ENCODE assay signal across 25 cellular contexts in the genomic region with DNA sequence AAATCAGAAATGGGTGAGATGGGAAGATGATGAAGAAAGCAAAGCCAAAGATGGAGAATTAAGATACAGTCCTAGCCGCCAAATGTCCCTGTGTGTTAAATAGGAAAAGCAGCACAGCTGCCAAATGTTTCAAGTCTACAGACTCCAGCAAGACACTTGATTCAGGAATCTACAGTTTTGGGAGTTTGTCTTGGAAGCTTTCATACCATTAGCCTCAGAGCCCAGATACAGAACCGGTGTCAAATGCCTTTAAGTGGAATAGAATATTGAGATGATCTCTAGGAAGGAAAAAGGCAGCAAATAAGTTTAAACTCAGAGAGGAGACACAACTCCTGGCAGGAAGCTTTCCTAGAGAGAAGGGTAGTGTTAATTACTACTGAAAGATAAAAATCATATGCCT.
"Had no signal": no experiment of that assay in that cellular context is flagged by ENCODE, and none has a peak within 500 bp of the region (broad histone marks: within the 10 kb centered on the region; RNA-seq: fewer than 3 reads in every experiment).

No MANE protein-coding gene starts in this region.

- H3K27ac ChIP-seq: SJSA1 had no signal

- ATAC-seq: HepG2 had no signal

- H3K9me3 ChIP-seq: MG63, SJSA1, SK-N-SH had no signal

- H3K36me3 ChIP-seq: MG63, SJSA1 had no signal

- H3K4me1 ChIP-seq: SJSA1 had no signal

- DNase-seq: IMR-90, Karpas-422, KG1, MG63, NCI-H1092, NCI-H1105 treated with DMSO at 0.1 percent for 48 hours, NCI-H1417 treated with DMSO at 0.1 percent for 48 hours, NCI-H146, NCI-H1694 treated with DMSO at 0.1 percent for 48 hours, NCI-H1930, NCI-H2081, NCI-H2107, NCI-H226, NCI-H446, NCI-H510A, NCI-H524 treated with DMSO at 0.1 percent for 48 hours, NCI-H69, NCI-H774, Right ventricle myocardium superior, RPMI8226, SIG-M5, SK-N-SH, SW 1271 had no signal

- H3K9ac ChIP-seq: SK-N-SH had no signal

- H3K27me3 ChIP-seq: MG63, SJSA1 had no signal

- H3K4me3 ChIP-seq: MG63, SJSA1 had no signal
